ENCODE assay signal across 15 cellular contexts in genomic region chr7:90474284-90475210, GRCh38. TPM values are rescaled to one million over a fixed set of nuclear protein-coding genes. Genes with fewer than 3 reads are reported as not detected.
DNase-seq lines count a peak whose midpoint lies in the region; ATAC-seq, FAIRE-seq and TF ChIP-seq lines count a peak whose summit lies in the region.
"Had no signal": no experiment of that assay in that cellular context is flagged by ENCODE, and none has a peak within 500 bp of the region (broad histone marks: within the 10 kb centered on the region; RNA-seq: fewer than 3 reads in every experiment).

No MANE protein-coding gene starts in this region.

- no peak overlapping the region for H3K4me3 ChIP-seq in AG04450 (ENCODE audit: low read depth, low read length)
- H3K4me3 ChIP-seq in bronchial epithelial cell (ENCODE audit: low read depth, low read length): no peak overlapping the region

- H3K4me3 Mint-ChIP-seq in activated naive CD8-positive, alpha-beta T cell treated with anti-CD3 and anti-CD28 coated beads, Interleukin-2, amount 50 U/mL, for 24 hours: no peak overlapping the region
- H3K4me3 Mint-ChIP-seq: activated B cell treated with CpG ODN at 0.5 μM for 24 hours had no signal

- no peaks in the 10 kb centered on the region for H3K9me3 ChIP-seq in AG04450 (ENCODE audit: control insufficient read depth, insufficient read depth, low read length)
- H3K9me3 ChIP-seq: neutrophil had no signal

- POLR2A ChIA-PET in AG04450 (lab: Yijun Ruan, JAX): no interaction called here

- peaks cover 12% of the 10 kb centered on the region for H3K27me3 Mint-ChIP-seq in activated naive CD8-positive, alpha-beta T cell treated with anti-CD3 and anti-CD28 coated beads, Interleukin-2, amount 50 U/mL, for 24 hours

- ATAC-seq in HG03432 (IDR thresholded peaks at IDR 0.05; ENCODE audit: unreplicated experiment): no peak
- ATAC-seq in activated naive CD8-positive, alpha-beta T cell treated with anti-CD3 and anti-CD28 coated beads, Interleukin-2, amount 50 U/mL, for 24 hours: no peak
- ATAC-seq: Right ventricle myocardium inferior had no signal

- H3K27ac ChIP-seq in AG04450 (ENCODE audit: low read depth, low read length): no peak overlapping the region
- H3K27ac ChIP-seq: neutrophil had no signal

- peak; percentile 89 for FAIRE-seq in bronchial epithelial cell (lab: Jason Lieb, UNC)

- no peak for TF ChIP-seq CTCF in AG04450 (IDR thresholded peaks at IDR 0.05; ENCODE audit: low read depth, low read length)
- TF ChIP-seq CTCF in bronchial epithelial cell (IDR thresholded peaks at IDR 0.05; ENCODE audit: insufficient read depth, low read length, severe bottlenecking): no peak

- H3K27me3 ChIP-seq in AG04450 (ENCODE audit: control insufficient read depth, insufficient read depth, low read length): no peaks in the 10 kb centered on the region
- no peaks in the 10 kb centered on the region for H3K27me3 ChIP-seq in bronchial epithelial cell (ENCODE audit: control insufficient read depth, insufficient read depth, low read length)
- H3K27me3 ChIP-seq: neutrophil had no signal

- H3K27ac Mint-ChIP-seq in activated naive CD8-positive, alpha-beta T cell treated with anti-CD3 and anti-CD28 coated beads, Interleukin-2, amount 50 U/mL, for 24 hours: no peak overlapping the region
- H3K27ac Mint-ChIP-seq: activated B cell treated with CpG ODN at 0.5 μM for 24 hours had no signal

- H3K9me3 Mint-ChIP-seq in activated naive CD8-positive, alpha-beta T cell treated with anti-CD3 and anti-CD28 coated beads, Interleukin-2, amount 50 U/mL, for 24 hours: no peaks in the 10 kb centered on the region

- CTCF ChIA-PET in AG04450 (lab: Charles Lee): interaction anchor here (1.1 kb wide), 1 partner anchor 19 kb away, joined by 4 read pairs; no protein-coding TSS in a partner anchor

- no peaks in the 10 kb centered on the region for H3K4me1 Mint-ChIP-seq in activated naive CD8-positive, alpha-beta T cell treated with anti-CD3 and anti-CD28 coated beads, Interleukin-2, amount 50 U/mL, for 24 hours
- H3K4me1 Mint-ChIP-seq: activated B cell treated with CpG ODN at 0.5 μM for 24 hours had no signal

- H3K36me3 Mint-ChIP-seq in activated naive CD8-positive, alpha-beta T cell treated with anti-CD3 and anti-CD28 coated beads, Interleukin-2, amount 50 U/mL, for 24 hours (ENCODE audit: low read depth): no peaks in the 10 kb centered on the region

- peak; percentile 7 for DNase-seq in AG04450 (ENCODE audit: low read depth, low spot score)
- DNase-seq in HS-5 (ENCODE audit: low read depth): peak; percentile 75
- peak; percentile 99 for DNase-seq in bronchial epithelial cell (ENCODE audit: low read depth)
- DNase-seq in kidney tubule cell (ENCODE audit: low spot score): peak; percentile 93
- no peak for DNase-seq in SHP77 (lab: John Stamatoyannopoulos, UW)
- DNase-seq in NCI-H187 treated with DMSO at 0.1 percent for 48 hours (lab: John Stamatoyannopoulos, UW): no peak
- DNase-seq in activated naive CD8-positive, alpha-beta T cell treated with anti-CD3 and anti-CD28 coated beads, Interleukin-2, amount 50 U/mL, for 24 hours: no peak
- DNase-seq: activated B cell treated with CpG ODN at 0.5 μM for 24 hours; C1 segment of cervical spinal cord; GF-D8; NCI-H1105; stimulated activated CD8-positive, alpha-beta memory T cell treated with anti-CD3 and anti-CD28 coated beads, Interleukin-4, amount 100 ng/mL, for 48 hours had no signal

- H3K36me3 ChIP-seq in bronchial epithelial cell (ENCODE audit: control insufficient read depth, insufficient read depth, low read length): no peaks in the 10 kb centered on the region
- H3K36me3 ChIP-seq: neutrophil had no signal

RNA-seq across cellular contexts. Expression of gene PTTG1IP2, which starts 5.1 kb away (rescaled TPM):
- not detected in 2 replicates for polyA plus RNA-seq in AG04450 (2011; rRNA removed)
- not detected in 2 replicates for polyA minus RNA-seq in AG04450 (2011; rRNA and poly(A)+ RNA removed)
- not detected in 2 replicates for total RNA-seq in bronchial epithelial cell
- total RNA-seq: activated B cell treated with CpG ODN at 0.5 μM for 24 hours, Right ventricle myocardium inferior had no signal

Comparison
In these comparisons a context has a peak if more than half of its experiments do, and no peak if none do; other contexts are left out.
1. DNase-seq: peak in AG04450 (single experiment), HS-5 (single experiment), bronchial epithelial cell (single experiment) and kidney tubule cell (single experiment); none in SHP77 (0 of 2), NCI-H187 treated with DMSO at 0.1 percent for 48 hours (single experiment) and activated naive CD8-positive, alpha-beta T cell treated with anti-CD3 and anti-CD28 coated beads, Interleukin-2, amount 50 U/mL, for 24 hours (single experiment).